ENCODE assay signal across 9 cellular contexts in the genomic region with DNA sequence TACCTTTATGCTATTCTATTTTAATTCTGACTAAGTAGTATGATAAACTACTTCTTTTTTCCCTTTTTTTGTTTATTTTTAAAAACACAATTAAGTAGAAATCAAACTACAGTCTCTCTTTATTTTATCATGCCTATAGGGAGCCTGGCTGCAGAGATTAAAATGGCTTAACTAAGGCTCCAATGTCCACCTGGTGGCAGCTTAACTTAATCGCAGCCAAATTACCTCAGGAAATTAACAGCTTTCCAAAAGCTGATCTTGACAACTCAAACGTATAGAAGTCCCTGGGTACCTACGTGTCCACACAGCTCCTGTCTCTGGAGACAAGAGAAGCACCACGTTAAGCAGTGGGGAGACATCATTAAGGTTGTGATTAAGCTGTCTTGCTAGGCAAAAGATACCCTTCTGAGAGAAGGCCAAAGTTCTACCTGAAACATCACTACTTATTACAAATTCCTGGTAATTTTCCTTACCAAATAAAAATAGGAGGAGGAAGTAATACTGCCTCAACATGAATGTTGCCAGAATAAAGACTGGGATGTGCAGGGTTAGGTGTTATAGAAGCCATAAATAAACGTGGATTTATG.
DNase-seq lines count a peak whose midpoint lies in the region; ATAC-seq and TF ChIP-seq lines count a peak whose summit lies in the region.
"Had no signal": no experiment of that assay in that cellular context is flagged by ENCODE, and none has a peak within 500 bp of the region (broad histone marks: within the 10 kb centered on the region; RNA-seq: fewer than 3 reads in every experiment).

No MANE protein-coding gene starts in this region.

- no peak for TF ChIP-seq EP300 in SK-N-SH (IDR thresholded peaks at IDR 0.05; ENCODE audit: borderline replicate concordance in 1 of 2, low read depth in 1 of 2, low read length in 1 of 2)

- H3K9me2 ChIP-seq in SK-N-SH = no peaks in the 10 kb centered on the region

- CTCF ChIA-PET in SK-N-SH (lab: Yijun Ruan, JAX) = interaction anchor here (0.5 to 1.5 kb wide), 5 partner anchors 13 to 1573 kb away, joined by 3 to 6 read pairs (median 3); no protein-coding TSS in a partner anchor

- no peak overlapping the region for H2AFZ ChIP-seq in SK-N-SH (ENCODE audit: low read depth)

- TF ChIP-seq CTCF in SK-N-SH (IDR thresholded peaks at IDR 0.05) = peak; percentile 40
- TF ChIP-seq CTCF in epithelial cell of proximal tubule (conservative IDR thresholded peaks at IDR 0.05; ENCODE audit: low read depth, low read length) = peak; percentile 65
- TF ChIP-seq CTCF in tibial artery (IDR thresholded peaks at IDR 0.05) = peak; percentile 27 to 32
- TF ChIP-seq CTCF in vagina (IDR thresholded peaks at IDR 0.05) = no peak

- H3K4me1 ChIP-seq in SK-N-SH (ENCODE audit: control insufficient read depth in 1 of 2, insufficient read depth in 2 of 2, low read depth in 1 of 2, low read length in 1 of 2) (no peaks in the 10 kb centered on the region), tibial artery (no peaks in the 10 kb centered on the region), vagina (no peaks in the 10 kb centered on the region)
- H3K4me1 ChIP-seq: tibial nerve had no signal

- H3F3A ChIP-seq in SK-N-SH (replicated peaks; ENCODE audit: insufficient read depth) = no peaks in the 10 kb centered on the region

- no peak for TF ChIP-seq RAD21 in SK-N-SH (IDR thresholded peaks at IDR 0.05; ENCODE audit: low read length)

- no peaks in the 10 kb centered on the region for H3K27me3 ChIP-seq in SK-N-SH (ENCODE audit: insufficient read depth)
- no peaks in the 10 kb centered on the region for H3K27me3 ChIP-seq in tibial artery
- H3K27me3 ChIP-seq in vagina = no peaks in the 10 kb centered on the region
- H3K27me3 ChIP-seq: tibial nerve had no signal

- ATAC-seq in SK-N-SH treated with all-trans-retinoic acid at 6 μM for 48 hours (no peak), HG03432 (IDR thresholded peaks at IDR 0.05; ENCODE audit: unreplicated experiment) (no peak)

- H3K36me3 ChIP-seq in SK-N-SH (replicated peaks in 1 of 2; ENCODE audit: control insufficient read depth in 1 of 2, insufficient read depth in 2 of 2, low read length in 1 of 2) = no peaks in the 10 kb centered on the region
- no peaks in the 10 kb centered on the region for H3K36me3 ChIP-seq in tibial artery
- no peaks in the 10 kb centered on the region for H3K36me3 ChIP-seq in vagina
- H3K36me3 ChIP-seq: tibial nerve had no signal

- WGBS in SK-N-SH (ENCODE audit: low lambda C conversion rate) = 0% methylated on average over 5 of the region's 5 CpGs

- no peak overlapping the region for H3K9ac ChIP-seq in SK-N-SH

- intact Hi-C loops in tibial artery (cut with DNase I; ENCODE audit: low total_unique reads) = no loop called here
- intact Hi-C loops in vagina (cut with DNase I) = no loop called here

- no peaks in the 10 kb centered on the region for H3K9me3 ChIP-seq in SK-N-SH
- peaks cover 0 to 15% (median 10%) of the 10 kb centered on the region in 3 donors for H3K9me3 ChIP-seq in tibial artery
- H3K9me3 ChIP-seq in vagina = no peaks in the 10 kb centered on the region

- POLR2A ChIA-PET in SK-N-SH (lab: Yijun Ruan, JAX) = no interaction called here

- H3K27ac ChIP-seq in SK-N-SH (ENCODE audit: low read depth in 2 of 2, low read length in 1 of 2) (no peak overlapping the region), tibial artery (no peak overlapping the region), vagina (no peak overlapping the region)
- H3K27ac ChIP-seq: tibial nerve had no signal

- H4K20me1 ChIP-seq in SK-N-SH (ENCODE audit: insufficient read depth) = no peaks in the 10 kb centered on the region

- no peak overlapping the region for H3K4me2 ChIP-seq in SK-N-SH

- H3K4me3 ChIP-seq in SK-N-SH (ENCODE audit: low read depth in 2 of 2, low read length in 1 of 2) (no peak overlapping the region), epithelial cell of proximal tubule (ENCODE audit: low read depth, low read length) (no peak overlapping the region), tibial artery (no peak overlapping the region), vagina (no peak overlapping the region)
- H3K4me3 ChIP-seq: tibial nerve had no signal

- no peak for TF ChIP-seq POLR2A in vagina (IDR thresholded peaks at IDR 0.05)

- peak; percentile 8 for DNase-seq in SK-N-SH
- peak; percentile 51 for DNase-seq in NCI-H69 (lab: John Stamatoyannopoulos, UW)
- DNase-seq in epithelial cell of proximal tubule (ENCODE audit: low read depth) = no peak
- DNase-seq in tibial artery = no peak
- DNase-seq in central memory CD4-positive, alpha-beta T cell = no peak
- DNase-seq in vagina (ENCODE audit: extremely low spot score in 2 of 2) = no peak

- no peaks in the 10 kb centered on the region for H3K79me2 ChIP-seq in SK-N-SH (ENCODE audit: insufficient read depth)

TF ChIP-seq in SK-N-SH, 30 proteins besides CTCF, POLR2A, EP300 and RAD21 (continues in another document):
- no peak for TF ChIP-seq GABPA (IDR thresholded peaks at IDR 0.05; ENCODE audit: low read depth)
- no peak for TF ChIP-seq MXI1 (IDR thresholded peaks at IDR 0.05; ENCODE audit: low read depth, low read length)
- TF ChIP-seq TAF1 (IDR thresholded peaks at IDR 0.05; ENCODE audit: borderline replicate concordance, low read depth, low read length) = no peak
- no peak for TF ChIP-seq PBX3 (IDR thresholded peaks at IDR 0.05)
- no peak for TF ChIP-seq SIN3A (IDR thresholded peaks at IDR 0.05; ENCODE audit: borderline replicate concordance, low read depth, low read length)

TF ChIP-seq in SK-N-SH treated with all-trans-retinoic acid at 6 μM for 48 hours, 23 proteins besides CTCF, POLR2A, EP300 and RAD21 (continues in another document):
- TF ChIP-seq, protein P1, sequence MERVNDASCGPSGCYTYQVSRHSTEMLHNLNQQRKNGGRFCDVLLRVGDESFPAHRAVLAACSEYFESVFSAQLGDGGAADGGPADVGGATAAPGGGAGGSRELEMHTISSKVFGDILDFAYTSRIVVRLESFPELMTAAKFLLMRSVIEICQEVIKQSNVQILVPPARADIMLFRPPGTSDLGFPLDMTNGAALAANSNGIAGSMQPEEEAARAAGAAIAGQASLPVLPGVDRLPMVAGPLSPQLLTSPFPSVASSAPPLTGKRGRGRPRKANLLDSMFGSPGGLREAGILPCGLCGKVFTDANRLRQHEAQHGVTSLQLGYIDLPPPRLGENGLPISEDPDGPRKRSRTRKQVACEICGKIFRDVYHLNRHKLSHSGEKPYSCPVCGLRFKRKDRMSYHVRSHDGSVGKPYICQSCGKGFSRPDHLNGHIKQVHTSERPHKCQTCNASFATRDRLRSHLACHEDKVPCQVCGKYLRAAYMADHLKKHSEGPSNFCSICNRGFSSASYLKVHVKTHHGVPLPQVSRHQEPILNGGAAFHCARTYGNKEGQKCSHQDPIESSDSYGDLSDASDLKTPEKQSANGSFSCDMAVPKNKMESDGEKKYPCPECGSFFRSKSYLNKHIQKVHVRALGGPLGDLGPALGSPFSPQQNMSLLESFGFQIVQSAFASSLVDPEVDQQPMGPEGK (CRISPR knock-in tag; IDR thresholded peaks at IDR 0.05; ENCODE audit: borderline replicate concordance) = no peak
- TF ChIP-seq CSDC2 (CRISPR knock-in tag; IDR thresholded peaks at IDR 0.05) = no peak
- TF ChIP-seq CSRNP3 (CRISPR knock-in tag; IDR thresholded peaks at IDR 0.05) = no peak
- no peak for TF ChIP-seq ZFP30 (CRISPR knock-in tag; IDR thresholded peaks at IDR 0.05)
- TF ChIP-seq ZNF70 (CRISPR knock-in tag; IDR thresholded peaks at IDR 0.05) = no peak
- TF ChIP-seq ZC3H10 (CRISPR knock-in tag; IDR thresholded peaks at IDR 0.05) = no peak
- no peak for TF ChIP-seq ZFP3 (CRISPR knock-in tag; IDR thresholded peaks at IDR 0.05)
- TF ChIP-seq CREB5 (CRISPR knock-in tag; IDR thresholded peaks at IDR 0.05; ENCODE audit: low read depth) = no peak
- no peak for TF ChIP-seq OSR1 (CRISPR knock-in tag; IDR thresholded peaks at IDR 0.05)
- no peak for TF ChIP-seq GLIS3 (CRISPR knock-in tag; IDR thresholded peaks at IDR 0.05)

Comparison
In these comparisons a context has a peak if more than half of its experiments do, and no peak if none do; other contexts are left out.
1. DNase-seq: peak in SK-N-SH (single experiment) and NCI-H69 (single experiment); none in epithelial cell of proximal tubule (single experiment), tibial artery (0 of 2), central memory CD4-positive, alpha-beta T cell (single experiment) and vagina (0 of 2).
2. CTCF ChIP-seq: peak in SK-N-SH (single experiment), epithelial cell of proximal tubule (single experiment) and tibial artery (2 of 2); none in vagina (0 of 3).